13 cellular contexts compared by ENCODE assay signal in the genomic region with DNA sequence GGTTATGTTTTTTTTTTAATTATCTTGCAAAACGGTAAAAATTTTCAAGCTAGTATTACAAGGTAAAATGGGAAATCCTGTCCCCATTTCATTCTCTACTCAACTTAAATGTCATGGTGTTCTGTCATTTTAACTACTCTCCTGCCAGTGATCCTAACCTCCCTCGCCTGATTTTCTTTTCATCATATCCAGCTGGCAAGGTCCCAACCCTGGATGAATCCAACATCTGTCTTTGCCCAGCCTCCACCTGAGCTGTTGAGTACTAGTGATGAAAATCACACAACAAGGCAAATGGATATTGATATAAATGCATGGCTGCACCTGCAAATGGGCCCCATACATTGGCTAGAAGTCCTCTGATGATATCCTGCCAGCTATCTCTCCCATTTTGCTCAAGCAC. TPM values are rescaled to one million over a fixed set of nuclear protein-coding genes. Genes with fewer than 3 reads are reported as not detected.
DNase-seq lines count a peak whose midpoint lies in the region.
"Had no signal": no experiment of that assay in that cellular context is flagged by ENCODE, and none has a peak within 500 bp of the region (broad histone marks: within the 10 kb centered on the region; RNA-seq: fewer than 3 reads in every experiment).

No MANE protein-coding gene starts in this region.

- no peak overlapping the region for H2AK5ac ChIP-seq in trophoblast cell (ENCODE audit: low read length)

- H2BK120ac ChIP-seq in trophoblast cell (ENCODE audit: insufficient read depth, low read length, poor library complexity), result no peak overlapping the region

- H3K9me3 ChIP-seq in SJCRH30 (replicated peaks), result peaks cover 3% of the 10 kb centered on the region; the same call in 1 of the 2 replicates
- no peaks in the 10 kb centered on the region for H3K9me3 ChIP-seq in trophoblast cell (ENCODE audit: insufficient read depth, low read depth, low read length)
- H3K9me3 ChIP-seq in effector memory CD4-positive, alpha-beta T cell (ENCODE audit: control insufficient read depth, low read length), result no peaks in the 10 kb centered on the region

- H3K79me2 ChIP-seq in trophoblast cell (ENCODE audit: control insufficient read depth, insufficient read depth, low read length, poor library complexity), result no peaks in the 10 kb centered on the region

- WGBS in trophoblast cell (ENCODE audit: extremely low coverage, insufficient coverage, insufficient read length), result no CpG with 5 or more reads among the region's 2 CpGs

- no peak overlapping the region for H4K91ac ChIP-seq in trophoblast cell (ENCODE audit: low read depth, low read length)

- no peaks in the 10 kb centered on the region for H3K79me1 ChIP-seq in trophoblast cell (ENCODE audit: low read length)

- H3K27ac ChIP-seq in SJCRH30 (no peak overlapping the region; the same call in 1 of the 2 replicates), trophoblast cell (ENCODE audit: low read depth, low read length) (no peak overlapping the region)
- no peak overlapping the region for H3K27ac ChIP-seq in effector memory CD4-positive, alpha-beta T cell (ENCODE audit: insufficient read depth, low read length, poor library complexity, severe bottlenecking)

- H3K9ac ChIP-seq in trophoblast cell (ENCODE audit: low read length), result no peak overlapping the region

- no peak overlapping the region for H3K23ac ChIP-seq in trophoblast cell (ENCODE audit: low read length)

- H4K12ac ChIP-seq in trophoblast cell (ENCODE audit: low read depth, low read length), result no peak overlapping the region

- H3K4me3 ChIP-seq in SJCRH30 (no peak overlapping the region), trophoblast cell (ENCODE audit: low read depth, low read length) (no peak overlapping the region)
- no peak overlapping the region for H3K4me3 ChIP-seq in effector memory CD4-positive, alpha-beta T cell (ENCODE audit: insufficient read depth, low read depth, low read length, poor library complexity, severe bottlenecking)

- H4K8ac ChIP-seq in trophoblast cell (ENCODE audit: low read depth, low read length), result no peak overlapping the region

- H3K18ac ChIP-seq in trophoblast cell (ENCODE audit: low read length), result no peak overlapping the region

- H2BK5ac ChIP-seq in trophoblast cell (ENCODE audit: low read depth, low read length, poor library complexity), result no peak overlapping the region

- H3K4me1 ChIP-seq in SJCRH30 (peaks cover 33% of the 10 kb centered on the region), trophoblast cell (ENCODE audit: control insufficient read depth in 1 of 2, insufficient read depth in 2 of 2, low read length in 2 of 2) (no peaks in the 10 kb centered on the region)
- no peaks in the 10 kb centered on the region for H3K4me1 ChIP-seq in effector memory CD4-positive, alpha-beta T cell (ENCODE audit: control insufficient read depth, insufficient read depth, low read length, poor library complexity, severe bottlenecking)

- H3K36me3 ChIP-seq in SJCRH30 (no peaks in the 10 kb centered on the region), trophoblast cell (ENCODE audit: control insufficient read depth in 1 of 2, insufficient read depth in 2 of 2, low read length in 2 of 2) (no peaks in the 10 kb centered on the region)
- H3K36me3 ChIP-seq in effector memory CD4-positive, alpha-beta T cell (ENCODE audit: control insufficient read depth, insufficient read depth, low read length), result no peaks in the 10 kb centered on the region

- H3K27me3 ChIP-seq in SJCRH30 (no peaks in the 10 kb centered on the region), trophoblast cell (ENCODE audit: insufficient read depth, low read length) (no peaks in the 10 kb centered on the region)
- H3K27me3 ChIP-seq in effector memory CD4-positive, alpha-beta T cell (replicated peaks; ENCODE audit: control insufficient read depth, insufficient read depth, low read length, poor library complexity, severe bottlenecking), result no peaks in the 10 kb centered on the region

- no peak overlapping the region for H3K4ac ChIP-seq in trophoblast cell (ENCODE audit: low read depth, low read length)

- H3K4me2 ChIP-seq in trophoblast cell (ENCODE audit: low read length), result no peak overlapping the region

- no peak overlapping the region for H2BK12ac ChIP-seq in trophoblast cell (ENCODE audit: low read length)

- DNase-seq in NCI-H345 (lab: John Stamatoyannopoulos, UW) (peak; percentile 67), NCI-H345 treated with DMSO at 0.1 percent for 48 hours (lab: John Stamatoyannopoulos, UW; ENCODE audit: unreplicated experiment) (no peak), NCI-H1694 treated with DMSO at 0.1 percent for 48 hours (lab: John Stamatoyannopoulos, UW) (peak; percentile 18), SJCRH30 (peak; percentile 23 to 58), trophoblast cell (no peak), pons (ENCODE audit: low spot score) (no peak)
- no peak for DNase-seq in effector memory CD4-positive, alpha-beta T cell
- DNase-seq: CD4-positive, alpha-beta T cell; DMS53; Kasumi-1; MM.1S; NCI-H1930; RPMI8226 had no signal

- no peak overlapping the region for H2AFZ ChIP-seq in trophoblast cell (ENCODE audit: insufficient read depth, low read length, poor library complexity)

- no peak overlapping the region for H3K14ac ChIP-seq in trophoblast cell (ENCODE audit: low read length)

RNA-seq across cellular contexts. Expression of a gene that starts 6.9 kb away (rescaled TPM):
- total RNA-seq in SJCRH30 (2014; rRNA removed; shearing (Covaris generic)), result 72.8 and 74.5 TPM in 2 replicates
- 48.3 and 49.5 TPM in 2 replicates for polyA plus RNA-seq in trophoblast cell (2013)

RNA-seq across cellular contexts. Expression of a gene that starts 24.9 kb away (rescaled TPM):
- 39.3 and 41.6 TPM in 2 replicates for total RNA-seq in SJCRH30 (2014; rRNA removed; shearing (Covaris generic))
- polyA plus RNA-seq in trophoblast cell (2013), result 45.8 and 47.5 TPM in 2 replicates

Comparison
In these comparisons a context has a peak if more than half of its experiments do, and no peak if none do; other contexts are left out.
1. DNase-seq: peak in NCI-H345 (single experiment), NCI-H1694 treated with DMSO at 0.1 percent for 48 hours (single experiment) and SJCRH30 (2 of 2); none in NCI-H345 treated with DMSO at 0.1 percent for 48 hours (single experiment), trophoblast cell (0 of 2), pons (single experiment) and effector memory CD4-positive, alpha-beta T cell (0 of 3).